In genomic region chr12:51323966-51324895, GRCh38 we compare ENCODE assay signal across 1 cellular context.
TF ChIP-seq lines count a peak whose summit lies in the region.

TSS of gene BIN2 (minus strand) at chr12:51324174. CDS start at chr12:51324102, 72 bp downstream.

TF ChIP-seq in GM12878, 131 proteins besides CTCF, POLR2A, EP300 and RAD21 (continued from another document and continues in another):
- peak; percentile 37; the same call in 1 of the 2 replicates for TF ChIP-seq ZNF217 (IDR thresholded peaks at IDR 0.05)
- TF ChIP-seq CEBPB (IDR thresholded peaks at IDR 0.05; ENCODE audit: borderline replicate concordance in 1 of 2, low read depth in 2 of 2, low read length in 2 of 2): no peak
- no peak for TF ChIP-seq NFYA (IDR thresholded peaks at IDR 0.05; ENCODE audit: borderline replicate concordance, low read depth, low read length)
- no peak for TF ChIP-seq SIX5 (IDR thresholded peaks at IDR 0.05; ENCODE audit: low read depth, low read length, severe bottlenecking)
- peak; percentile 37; the same call in 1 of the 2 replicates for TF ChIP-seq ELK1 (IDR thresholded peaks at IDR 0.05; ENCODE audit: low read depth, low read length)
- TF ChIP-seq TAF1 (IDR thresholded peaks at IDR 0.05; ENCODE audit: borderline replicate concordance, low read depth, low read length): peak; percentile 69; the same call in 1 of the 2 replicates
- TF ChIP-seq REST (IDR thresholded peaks at IDR 0.05; ENCODE audit: low read depth, low read length): no peak
- TF ChIP-seq MXI1 (IDR thresholded peaks at IDR 0.05; ENCODE audit: low read depth, low read length): 0 out of 2 replicates have a peak, but pooled peaks have one; percentile 27
- 0 out of 2 replicates have a peak, but pooled peaks have one; percentile 25 for TF ChIP-seq BCL11A (IDR thresholded peaks at IDR 0.05; ENCODE audit: low read depth, low read length)
- peak; percentile 89 for TF ChIP-seq RUNX3 (IDR thresholded peaks at IDR 0.05; ENCODE audit: low read length)
- peak; percentile 89 for TF ChIP-seq MLLT1 (IDR thresholded peaks at IDR 0.05)
- TF ChIP-seq SP1 (IDR thresholded peaks at IDR 0.05; ENCODE audit: low read depth, low read length): peak; percentile 44
- peak; percentile 57; the same call in 1 of the 2 replicates for TF ChIP-seq BACH1 (IDR thresholded peaks at IDR 0.05; ENCODE audit: borderline replicate concordance)
- TF ChIP-seq POLR2AphosphoS5 (IDR thresholded peaks at IDR 0.05; ENCODE audit: low read length): peak; percentile 61; the same call in 1 of the 2 replicates
- 0 out of 2 replicates have a peak, but pooled peaks have one; percentile 58 for TF ChIP-seq CBX5 (IDR thresholded peaks at IDR 0.05; ENCODE audit: low read depth)
- TF ChIP-seq BCL3 (IDR thresholded peaks at IDR 0.05; ENCODE audit: borderline replicate concordance, insufficient read depth, low read depth, low read length, poor library complexity, severe bottlenecking): peak; percentile 64
- TF ChIP-seq TCF12 (IDR thresholded peaks at IDR 0.05; ENCODE audit: low read depth, low read length): 0 out of 2 replicates have a peak, but pooled peaks have one; percentile 25
- TF ChIP-seq ZSCAN29 (IDR thresholded peaks at IDR 0.05): 0 out of 2 replicates have a peak, but pooled peaks have one; percentile 61
- no peak for TF ChIP-seq SUPT20H (IDR thresholded peaks at IDR 0.05; ENCODE audit: borderline replicate concordance, control insufficient read depth, low read depth, low read length)
- TF ChIP-seq CREB1 (IDR thresholded peaks at IDR 0.05; ENCODE audit: low read depth): 0 out of 2 replicates have a peak, but pooled peaks have one; percentile 12
- TF ChIP-seq ZBTB33 (IDR thresholded peaks at IDR 0.05): 0 out of 2 replicates have a peak, but pooled peaks have one; percentile 24
- 0 out of 2 replicates have a peak, but pooled peaks have one; percentile 28 for TF ChIP-seq YY1 (IDR thresholded peaks at IDR 0.05; ENCODE audit: low read depth, low read length)
- TF ChIP-seq PAX5 (IDR thresholded peaks at IDR 0.05; ENCODE audit: borderline replicate concordance, low read depth, low read length): peak; percentile 65; the same call in 1 of the 2 replicates
- TF ChIP-seq CBFB (IDR thresholded peaks at IDR 0.05; ENCODE audit: low read depth): peak; percentile 72; the same call in 1 of the 2 replicates
- no peak for TF ChIP-seq SUZ12 (IDR thresholded peaks at IDR 0.05; ENCODE audit: unreplicated experiment)
- peak; percentile 31; the same call in 1 of the 2 replicates for TF ChIP-seq ZBTB40 (IDR thresholded peaks at IDR 0.05; ENCODE audit: borderline replicate concordance)
- TF ChIP-seq NR2F1 (conservative IDR thresholded peaks at IDR 0.05): peak; percentile 87
- no peak for TF ChIP-seq ZZZ3 (IDR thresholded peaks at IDR 0.05; ENCODE audit: control insufficient read depth, insufficient read length, low read depth)
- TF ChIP-seq IKZF2 (IDR thresholded peaks at IDR 0.05): peak; percentile 48 to 53; a peak in 3 of 4 replicates
- no peak for TF ChIP-seq ZNF384 (IDR thresholded peaks at IDR 0.05; ENCODE audit: borderline replicate concordance, low read depth, low read length)
- TF ChIP-seq MYC (IDR thresholded peaks at IDR 0.05; ENCODE audit: insufficient read depth, insufficient read length, insufficient replicate concordance, low read length, severe bottlenecking): no peak
- no peak for TF ChIP-seq CHD2 (IDR thresholded peaks at IDR 0.05; ENCODE audit: borderline replicate concordance, low read depth, low read length)
- TF ChIP-seq GABPA (IDR thresholded peaks at IDR 0.05; ENCODE audit: low read depth): no peak
- peak; percentile 70; the same call in 1 of the 2 replicates for TF ChIP-seq TCF3 (IDR thresholded peaks at IDR 0.05; ENCODE audit: borderline replicate concordance, insufficient read depth, low read depth, low read length)
- peak; percentile 92 for TF ChIP-seq DPF2 (IDR thresholded peaks at IDR 0.05)
- peak; percentile 75; the same call in 1 of the 2 replicates for TF ChIP-seq SMARCA5 (IDR thresholded peaks at IDR 0.05)
- peak; percentile 97 for TF ChIP-seq MEF2B (IDR thresholded peaks at IDR 0.05; ENCODE audit: partially characterized antibody, poor library complexity, severe bottlenecking)
- no peak for TF ChIP-seq KAT2A (conservative IDR thresholded peaks at IDR 0.05; ENCODE audit: control insufficient read depth, low read depth, low read length)
- peak; percentile 44 for TF ChIP-seq KLF5 (IDR thresholded peaks at IDR 0.05; ENCODE audit: partially characterized antibody)
- peak; percentile 97; the same call in 1 of the 2 replicates for TF ChIP-seq ZNF687 (IDR thresholded peaks at IDR 0.05)
- TF ChIP-seq EED (IDR thresholded peaks at IDR 0.05; ENCODE audit: low read depth): peak; percentile 41; the same call in 1 of the 2 replicates
- peak; percentile 51; the same call in 1 of the 2 replicates for TF ChIP-seq RB1 (IDR thresholded peaks at IDR 0.05; ENCODE audit: borderline replicate concordance)
- peak; percentile 87 for TF ChIP-seq IKZF1 (conservative IDR thresholded peaks at IDR 0.05)
- TF ChIP-seq STAT1 (conservative IDR thresholded peaks at IDR 0.05): 0 out of 2 replicates have a peak, but pooled peaks have one; percentile 11
- no peak for TF ChIP-seq TARDBP (IDR thresholded peaks at IDR 0.05; ENCODE audit: borderline replicate concordance)
- peak; percentile 52; the same call in 1 of the 2 replicates for TF ChIP-seq LARP7 (IDR thresholded peaks at IDR 0.05)
- peak; percentile 95 for TF ChIP-seq GATAD2B (conservative IDR thresholded peaks at IDR 0.05; ENCODE audit: low read depth)
